Comparison of ENCODE assay signal across 9 cellular contexts in the genomic region with DNA sequence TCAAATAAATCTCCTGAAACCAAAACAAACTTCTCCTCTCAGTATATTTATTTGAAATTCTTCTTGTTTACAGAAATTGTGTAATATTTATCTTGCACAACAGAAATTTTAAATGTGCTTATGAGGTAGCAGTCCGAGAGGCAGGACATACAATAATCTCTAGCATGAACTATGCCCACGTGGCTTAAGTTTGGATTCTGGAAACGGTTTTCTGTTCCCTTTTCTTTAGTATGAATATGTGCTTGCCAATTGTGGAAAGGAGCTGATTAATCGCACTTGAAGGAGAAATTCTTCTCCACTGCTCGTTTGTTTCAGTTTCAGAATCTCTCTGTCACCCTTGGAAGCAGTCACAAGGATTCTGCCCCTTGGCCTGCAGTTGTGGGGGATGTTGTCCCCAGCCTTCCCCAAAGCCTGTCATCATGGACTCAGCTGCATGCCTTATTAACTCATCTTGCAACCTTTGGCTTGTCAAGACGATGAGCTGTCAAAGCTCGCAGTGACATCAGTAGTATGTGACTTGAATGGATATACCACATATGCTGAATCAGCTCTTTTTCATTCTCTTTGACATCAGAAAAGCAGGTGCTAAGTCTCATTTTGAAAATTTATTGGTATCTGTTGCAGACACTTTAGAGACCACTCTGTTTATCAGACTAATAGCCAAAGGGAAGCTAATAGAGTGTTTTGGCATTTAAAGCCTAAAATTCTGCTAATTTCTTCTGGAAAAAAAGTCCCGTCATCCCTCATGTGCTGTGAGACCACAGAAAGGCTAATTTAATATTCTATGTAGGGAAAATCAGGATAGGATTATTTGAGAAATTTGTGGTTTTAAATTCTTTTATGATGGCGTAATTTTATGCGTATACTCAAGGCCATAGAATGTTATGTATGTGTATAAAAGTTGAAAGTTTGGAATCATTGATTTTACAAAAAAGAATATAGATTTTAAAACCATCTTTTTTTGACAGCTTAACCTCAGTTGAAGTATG.
DNase-seq lines count a peak whose midpoint lies in the region; ATAC-seq and TF ChIP-seq lines count a peak whose summit lies in the region.
"Had no signal": no experiment of that assay in that cellular context is flagged by ENCODE, and none has a peak within 500 bp of the region (broad histone marks: within the 10 kb centered on the region; RNA-seq: fewer than 3 reads in every experiment).

No MANE protein-coding gene starts in this region.

- peak overlapping the region; percentile 16 to 42 (median 30) for H3K4me3 ChIP-seq in breast epithelium
- H3K4me3 ChIP-seq: SJCRH30 had no signal

- DNase-seq in LoVo (ENCODE audit: low spot score) (peak; percentile 17), breast epithelium (ENCODE audit: low spot score in 2 of 2) (no peak), midbrain (lab: John Stamatoyannopoulos, UW) (peak; percentile 50), iPS-NIHi7 (ENCODE audit: extremely low spot score) (no peak), NCI-H2171 (lab: John Stamatoyannopoulos, UW) (no peak), posterior vena cava (ENCODE audit: low spot score) (no peak)

- no peaks in the 10 kb centered on the region for H3K9me3 ChIP-seq in breast epithelium
- H3K9me3 ChIP-seq: SJCRH30 had no signal

- intact Hi-C loops in breast epithelium (cut with DNase I; ENCODE audit: low total_unique reads), result no loop called here
- intact Hi-C loops in posterior vena cava (cut with DNase I), result no loop called here

- H3K36me3 ChIP-seq in breast epithelium, result no peaks in the 10 kb centered on the region
- H3K36me3 ChIP-seq: SJCRH30 had no signal

- ATAC-seq in GM18505 (IDR thresholded peaks at IDR 0.05; ENCODE audit: unreplicated experiment), result peak; percentile 49
- no peak for ATAC-seq in GM21528 (IDR thresholded peaks at IDR 0.05; ENCODE audit: low FRiP score, unreplicated experiment)

- H3K27ac ChIP-seq in breast epithelium, result peak overlapping the region; percentile 50 to 59
- H3K27ac ChIP-seq: SJCRH30 had no signal

- peaks cover 0 to 5% of the 10 kb centered on the region in 2 donors for H3K4me1 ChIP-seq in breast epithelium

- no peak for TF ChIP-seq CTCF in breast epithelium (IDR thresholded peaks at IDR 0.05)

- TF ChIP-seq POLR2A in GM18505 (IDR thresholded peaks at IDR 0.05; ENCODE audit: borderline replicate concordance, extremely low read depth, insufficient read depth, insufficient read length) (no peak), breast epithelium (IDR thresholded peaks at IDR 0.05) (no peak)

- no peaks in the 10 kb centered on the region for H3K27me3 ChIP-seq in breast epithelium
- H3K27me3 ChIP-seq: SJCRH30 had no signal

Comparison
In these comparisons a context has a peak if more than half of its experiments do, and no peak if none do; other contexts are left out.
1. DNase-seq: peak in LoVo (single experiment) and midbrain (single experiment); none in breast epithelium (0 of 2), iPS-NIHi7 (single experiment), NCI-H2171 (single experiment) and posterior vena cava (single experiment).